In genomic region chr20:23205656-23206055, GRCh38 we compare ENCODE assay signal across 10 cellular contexts.
DNase-seq lines count a peak whose midpoint lies in the region; TF ChIP-seq lines count a peak whose summit lies in the region.
"Had no signal": no experiment of that assay in that cellular context is flagged by ENCODE, and none has a peak within 500 bp of the region (broad histone marks: within the 10 kb centered on the region; RNA-seq: fewer than 3 reads in every experiment).

No MANE protein-coding gene starts in this region.

- TF ChIP-seq POLR2A in adrenal gland (IDR thresholded peaks at IDR 0.05) = no peak

- no peak overlapping the region for H3K23ac ChIP-seq in neuronal stem cell (ENCODE audit: low read depth, low read length, poor library complexity)

- DNase-seq in AG20443 (ENCODE audit: low spot score) (peak; percentile 57), adrenal gland (peak in 5 of 7 donors; percentile 33 to 70 (median 44)), head of caudate nucleus (peak; percentile 34 to 91 (median 70)), neuronal stem cell (ENCODE audit: low spot score) (peak; percentile 21), NCI-H1694 treated with DMSO at 0.1 percent for 48 hours (lab: John Stamatoyannopoulos, UW) (no peak), HCEC 1CT (no peak)
- no peak for DNase-seq in effector memory CD4-positive, alpha-beta T cell
- DNase-seq in activated effector memory CD4-positive, alpha-beta T cell treated with anti-CD3 and anti-CD28 coated beads, Interleukin-2, amount 50 U/mL, for 16 hours = no peak
- DNase-seq: activated T-cell treated with anti-CD3 and anti-CD28 coated beads, Interleukin-2, amount 50 U/mL, for 4 hours; RPMI8226 had no signal

- H2AFZ ChIP-seq in neuronal stem cell (ENCODE audit: low read length) = peak overlapping the region; percentile 25

- H3K14ac ChIP-seq in neuronal stem cell (ENCODE audit: low read length) = no peak overlapping the region

- intact Hi-C loops in adrenal gland (cut with DNase I) (no loop called here), head of caudate nucleus (cut with DNase I) (no loop called here)

- no peaks in the 10 kb centered on the region for H3K27me3 ChIP-seq in adrenal gland
- peaks cover 0 to 9% (median 0%) of the 10 kb centered on the region in 3 experiments for H3K27me3 ChIP-seq in neuronal stem cell (ENCODE audit: control insufficient read depth in 3 of 3, insufficient read depth in 3 of 3, low read depth in 1 of 3, low read length in 3 of 3)
- no peaks in the 10 kb centered on the region for H3K27me3 ChIP-seq in effector memory CD4-positive, alpha-beta T cell (replicated peaks; ENCODE audit: control insufficient read depth, insufficient read depth, low read length, poor library complexity, severe bottlenecking)

- no peak overlapping the region for H2BK5ac ChIP-seq in neuronal stem cell (ENCODE audit: low read length)

- H2BK12ac ChIP-seq in neuronal stem cell (ENCODE audit: low read length) = no peak overlapping the region

- H4K91ac ChIP-seq in neuronal stem cell (ENCODE audit: low read depth, low read length, poor library complexity) = no peak overlapping the region

- H3K18ac ChIP-seq in neuronal stem cell (ENCODE audit: low read length) = peak overlapping the region; percentile 6

- TF ChIP-seq CTCF in adrenal gland (IDR thresholded peaks at IDR 0.05) = no peak

- no peak overlapping the region for H2AK5ac ChIP-seq in neuronal stem cell (ENCODE audit: low read depth, low read length)

- no peaks in the 10 kb centered on the region for H3K36me3 ChIP-seq in adrenal gland (replicated peaks in 1 of 2)
- no peaks in the 10 kb centered on the region for H3K36me3 ChIP-seq in neuronal stem cell (replicated peaks in 1 of 2; ENCODE audit: control insufficient read depth in 2 of 2, insufficient read depth in 2 of 2, low read length in 2 of 2)
- no peaks in the 10 kb centered on the region for H3K36me3 ChIP-seq in effector memory CD4-positive, alpha-beta T cell (ENCODE audit: control insufficient read depth, insufficient read depth, low read length)

- H3K9ac ChIP-seq in neuronal stem cell (ENCODE audit: low read depth, low read length, poor library complexity) = no peak overlapping the region

- WGBS in adrenal gland, 4 donors = 56 to 69% (median 60%) methylated on average over 8 to 11 of the region's 11 CpGs
- whole genome bisulfite sequencing in neuronal stem cell (ENCODE audit: extremely low coverage in 2 of 2, insufficient read length in 2 of 2, insufficient replicate concordance in 1 of 2), 2 donors = no CpG with 5 or more reads among the region's 11 CpGs

- no peaks in the 10 kb centered on the region for H3K9me3 ChIP-seq in adrenal gland (replicated peaks in 1 of 3)
- H3K9me3 ChIP-seq in neuronal stem cell (replicated peaks in 1 of 2; ENCODE audit: control insufficient read depth in 2 of 2, insufficient read depth in 1 of 2, low read depth in 1 of 2, low read length in 2 of 2) = no peaks in the 10 kb centered on the region
- no peaks in the 10 kb centered on the region for H3K9me3 ChIP-seq in effector memory CD4-positive, alpha-beta T cell (ENCODE audit: control insufficient read depth, low read length)

- no peak overlapping the region for H2BK120ac ChIP-seq in neuronal stem cell (ENCODE audit: low read depth, low read length)

- no peaks in the 10 kb centered on the region for H3K79me1 ChIP-seq in neuronal stem cell (ENCODE audit: low read depth, low read length)

- H3K4me2 ChIP-seq in neuronal stem cell (ENCODE audit: insufficient read depth, low read length, poor library complexity, severe bottlenecking) = no peak overlapping the region

- H3K4me1 ChIP-seq in adrenal gland (replicated peaks in 1 of 2) = peaks cover 0 to 9% of the 10 kb centered on the region in 2 donors
- peaks cover 2 to 14% of the 10 kb centered on the region in 2 donors for H3K4me1 ChIP-seq in neuronal stem cell (ENCODE audit: control insufficient read depth in 2 of 2, insufficient read depth in 1 of 2, low read depth in 1 of 2, low read length in 2 of 2)
- H3K4me1 ChIP-seq in effector memory CD4-positive, alpha-beta T cell (ENCODE audit: control insufficient read depth, insufficient read depth, low read length, poor library complexity, severe bottlenecking) = no peaks in the 10 kb centered on the region

- H3K27ac ChIP-seq in adrenal gland (peak overlapping the region in 2 of 5 donors; percentile 55 to 58), neuronal stem cell (replicated peaks; ENCODE audit: low read length) (no peak overlapping the region)
- no peak overlapping the region for H3K27ac ChIP-seq in effector memory CD4-positive, alpha-beta T cell (ENCODE audit: insufficient read depth, low read length, poor library complexity, severe bottlenecking)

- no peak overlapping the region for H3K4me3 ChIP-seq in adrenal gland
- H3K4me3 ChIP-seq in neuronal stem cell (ENCODE audit: low read length in 2 of 2) = no peak overlapping the region
- H3K4me3 ChIP-seq in effector memory CD4-positive, alpha-beta T cell (ENCODE audit: insufficient read depth, low read depth, low read length, poor library complexity, severe bottlenecking) = no peak overlapping the region

- H2BK15ac ChIP-seq in neuronal stem cell (ENCODE audit: low read length) = no peak overlapping the region

- H4K8ac ChIP-seq in neuronal stem cell (ENCODE audit: low read depth, low read length) = no peak overlapping the region

- no peak overlapping the region for H3K4ac ChIP-seq in neuronal stem cell (ENCODE audit: low read length)

Comparison
In these comparisons a context has a peak if more than half of its experiments do, and no peak if none do; other contexts are left out.
1. DNase-seq: peak in AG20443 (single experiment), adrenal gland (5 of 7), head of caudate nucleus (42 of 42) and neuronal stem cell (single experiment); none in effector memory CD4-positive, alpha-beta T cell (0 of 3), NCI-H1694 treated with DMSO at 0.1 percent for 48 hours (single experiment), activated effector memory CD4-positive, alpha-beta T cell treated with anti-CD3 and anti-CD28 coated beads, Interleukin-2, amount 50 U/mL, for 16 hours (single experiment) and HCEC 1CT (single experiment).